In the genomic region with DNA sequence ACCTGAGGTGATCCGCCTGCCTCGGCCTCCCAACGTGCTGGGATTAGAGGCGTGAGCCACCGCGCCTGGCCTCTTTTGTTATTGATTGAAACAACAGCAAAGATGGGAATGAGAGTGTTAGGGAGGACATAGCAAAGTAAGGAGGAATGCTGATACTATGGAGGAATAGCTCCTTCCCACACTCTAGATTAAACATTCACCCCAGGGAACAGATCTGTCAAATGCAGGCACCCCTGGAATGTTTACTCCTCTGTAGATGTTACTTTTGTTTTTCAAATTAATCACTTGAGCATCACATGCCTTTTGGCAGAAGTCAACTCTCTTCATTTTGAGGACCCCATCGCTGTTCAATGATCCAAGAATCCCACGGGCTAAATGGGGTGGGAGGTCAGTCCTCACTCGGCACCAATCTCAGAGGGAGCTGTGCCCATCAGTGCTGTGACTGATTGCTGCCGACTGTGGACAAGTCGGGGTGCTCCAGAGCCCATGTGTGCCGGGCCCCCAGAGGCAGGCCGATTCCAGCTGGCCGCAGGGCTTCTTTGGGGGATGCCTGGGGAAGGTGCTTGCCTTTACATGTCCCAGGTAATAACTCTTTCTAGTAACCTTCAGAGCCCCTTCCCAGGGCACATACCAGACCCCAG, we compare ENCODE assay signal across 12 cellular contexts.
"Had no signal": no experiment of that assay in that cellular context is flagged by ENCODE, and none has a peak within 500 bp of the region (broad histone marks: within the 10 kb centered on the region; RNA-seq: fewer than 3 reads in every experiment).

No MANE protein-coding gene starts in this region.

- H3K9me3 ChIP-seq: pancreas, suprapubic skin had no signal

- H3K27ac ChIP-seq: brain microvascular endothelial cell, suprapubic skin had no signal

- H3K4me3 ChIP-seq: pancreas, suprapubic skin had no signal

- H3K27me3 ChIP-seq: brain microvascular endothelial cell, pancreas, suprapubic skin had no signal

- DNase-seq: activated CD4-positive, alpha-beta T cell treated with anti-CD3 and anti-CD28 coated beads, Interleukin-2, amount 10 ng/mL, durations not matched to agents 7 days and 5 days; activated CD4-positive, CD25-positive, alpha-beta regulatory T cell; brain microvascular endothelial cell; erythroblast; kidney; left ventricle myocardium superior; stimulated activated CD4-positive, alpha-beta T cell treated with anti-CD3 and anti-CD28 coated beads, Interleukin-4, amount 100 ng/mL, for 1 hour; stimulated activated CD8-positive, alpha-beta memory T cell treated with anti-CD3 and anti-CD28 coated beads, Interleukin-4, amount 100 ng/mL, for 48 hours; stimulated activated naive CD8-positive, alpha-beta T cell treated with anti-CD3 and anti-CD28 coated beads, Interleukin-15, Interleukin-2, amounts not matched to agents 100 U/mL and 50 U/mL, for 24 hours; T-helper 17 cell had no signal

- H3K36me3 ChIP-seq: brain microvascular endothelial cell, pancreas, suprapubic skin had no signal

- ATAC-seq: left ventricle myocardium superior; stimulated activated naive CD8-positive, alpha-beta T cell treated with anti-CD3 and anti-CD28 coated beads, Interleukin-15, Interleukin-2, amounts not matched to agents 100 U/mL and 50 U/mL, for 24 hours; T-helper 17 cell had no signal
